8 cellular contexts compared by ENCODE assay signal in the genomic region with DNA sequence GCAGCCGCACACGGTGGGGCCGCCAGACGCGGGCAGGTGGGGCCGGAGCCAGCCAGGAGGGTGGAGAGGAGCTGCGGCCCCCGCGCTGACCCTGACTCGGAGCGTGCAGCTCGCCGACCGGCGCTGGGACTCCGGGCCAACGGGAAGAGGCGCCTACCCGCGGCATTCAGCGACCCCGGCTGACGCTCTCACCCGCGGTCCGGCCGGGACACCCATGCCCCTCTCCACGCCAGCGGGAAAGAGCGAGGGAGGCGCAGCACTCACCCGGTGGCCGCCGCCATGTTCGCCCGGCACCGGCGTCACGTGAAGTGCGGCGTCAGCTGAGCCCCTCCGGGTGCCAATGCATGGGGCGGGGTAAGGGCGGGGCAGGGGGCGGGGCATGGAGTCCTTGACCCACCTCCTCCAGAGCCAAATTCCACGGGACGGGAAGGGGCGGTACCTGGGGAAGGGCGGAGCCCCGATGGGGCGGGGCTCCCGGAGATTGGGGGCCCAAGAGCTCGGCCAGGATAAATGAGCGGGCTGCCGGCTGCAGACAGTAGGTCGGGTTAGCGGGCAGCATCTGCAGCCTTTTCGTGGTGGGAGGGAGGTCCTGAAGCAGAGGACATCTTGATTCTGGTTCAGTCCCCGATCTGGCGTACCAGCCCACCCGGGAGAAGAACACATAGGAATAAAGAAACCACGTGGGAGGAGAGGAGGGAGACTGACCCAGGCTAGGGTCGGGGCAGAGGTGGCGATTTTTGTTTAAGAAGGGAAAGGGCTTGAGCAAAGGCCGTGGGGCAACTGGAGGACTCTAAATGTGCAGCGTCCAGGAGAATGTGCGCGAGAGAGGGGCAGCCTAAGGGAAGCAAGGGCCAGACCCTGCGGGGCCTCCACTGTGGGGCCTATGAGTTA. TPM values are rescaled to one million over a fixed set of nuclear protein-coding genes. Genes with fewer than 3 reads are reported as not detected.
A peak's percentile ranks its signal among the peaks of the same experiment; 100 is the strongest.
DNase-seq lines count a peak whose midpoint lies in the region; ATAC-seq and TF ChIP-seq lines count a peak whose summit lies in the region.

TSS of gene PEPD (minus strand) at position 312 of the 891 bp plus-strand sequence. CDS start at position 281, 31 bp downstream.

- H4K20me1 ChIP-seq in smooth muscle cell (ENCODE audit: low read depth) = peaks cover under 1% of the 10 kb centered on the region

- peak; percentile 91 for ATAC-seq in HG03066 (IDR thresholded peaks at IDR 0.05; ENCODE audit: low read depth, unreplicated experiment)

- no peaks in the 10 kb centered on the region for H3F3A ChIP-seq in smooth muscle cell (ENCODE audit: low read depth)

- H3K9me3 ChIP-seq in WERI-Rb-1 (ENCODE audit: severe bottlenecking) (no peaks in the 10 kb centered on the region), breast epithelium (no peaks in the 10 kb centered on the region), smooth muscle cell (replicated peaks; ENCODE audit: low read depth) (no peaks in the 10 kb centered on the region)

- H3K9ac ChIP-seq in smooth muscle cell (ENCODE audit: low read depth) = peak within 1 kb of the TSS; percentile 88

- DNase-seq in 8988T (peak; percentile 100), NCI-H2171 (lab: John Stamatoyannopoulos, UW) (peak; percentile 90), WERI-Rb-1 (peak; percentile 94), breast epithelium (ENCODE audit: low spot score in 2 of 2) (peak; percentile 85 to 86), iPS-NIHi11 (ENCODE audit: low spot score) (peak; percentile 100), smooth muscle cell (lab: John Stamatoyannopoulos, UW; ENCODE audit: unreplicated experiment) (peak; percentile 84)

- TF ChIP-seq CTCF in WERI-Rb-1 (IDR thresholded peaks at IDR 0.05; ENCODE audit: low read depth, low read length) = no peak
- TF ChIP-seq CTCF in breast epithelium (IDR thresholded peaks at IDR 0.05) = no peak
- TF ChIP-seq CTCF in smooth muscle cell (IDR thresholded peaks at IDR 0.05; ENCODE audit: borderline replicate concordance, insufficient read depth, poor library complexity, severe bottlenecking) = no peak

- peaks cover 0 to 4% of the 10 kb centered on the region in 2 donors for H3K4me1 ChIP-seq in breast epithelium
- peaks cover 13% of the 10 kb centered on the region for H3K4me1 ChIP-seq in smooth muscle cell (ENCODE audit: low read depth)

- H2AFZ ChIP-seq in smooth muscle cell (ENCODE audit: low read depth) = peak within 1 kb of the TSS; percentile 78

- H3K27ac ChIP-seq in WERI-Rb-1 (peak within 1 kb of the TSS; percentile 51), breast epithelium (peak within 1 kb of the TSS; percentile 49 to 61), smooth muscle cell (ENCODE audit: low read depth) (no peak within 1 kb of the TSS)

- no peaks in the 10 kb centered on the region for H3K27me3 ChIP-seq in WERI-Rb-1 (ENCODE audit: insufficient read depth, low read depth, severe bottlenecking)
- peaks cover 0 to under 1% of the 10 kb centered on the region in 2 donors for H3K27me3 ChIP-seq in breast epithelium
- no peaks in the 10 kb centered on the region for H3K27me3 ChIP-seq in smooth muscle cell (ENCODE audit: low read depth)

- intact Hi-C loops in breast epithelium (cut with DNase I; ENCODE audit: low total_unique reads) = no loop called here

- no peaks in the 10 kb centered on the region for H3K79me2 ChIP-seq in smooth muscle cell (ENCODE audit: low read depth)

- 6% methylated on average over 63 of the region's 69 CpGs for WGBS in smooth muscle cell (ENCODE audit: low lambda C conversion rate)

- H3K4me2 ChIP-seq in smooth muscle cell = peak within 1 kb of the TSS; percentile 97

- peak; percentile 78 for TF ChIP-seq POLR2A in GM18526 (IDR thresholded peaks at IDR 0.05; ENCODE audit: extremely low read depth, insufficient read length)
- no peak for TF ChIP-seq POLR2A in breast epithelium (IDR thresholded peaks at IDR 0.05)

- H3K4me3 ChIP-seq in WERI-Rb-1 (ENCODE audit: low read depth, low read length) = peak within 1 kb of the TSS; percentile 70
- peak within 1 kb of the TSS; percentile 82 to 97 (median 93) for H3K4me3 ChIP-seq in breast epithelium
- H3K4me3 ChIP-seq in smooth muscle cell = peak within 1 kb of the TSS; percentile 90

- H3K36me3 ChIP-seq in WERI-Rb-1 (no peaks in the 10 kb centered on the region), breast epithelium (no peaks in the 10 kb centered on the region), smooth muscle cell (ENCODE audit: low read depth) (no peaks in the 10 kb centered on the region)

RNA-seq across cellular contexts. Expression of gene PEPD, which starts in this region (rescaled TPM):
- total RNA-seq in breast epithelium = 100 to 1,000 TPM in 1 of 3 donors, 10 to 100 TPM in 2; 42.1 to 127 (median 82.3) TPM
- total RNA-seq in smooth muscle cell = 53.0 and 57.2 TPM in 2 replicates
- 53.8 and 70.4 TPM in 2 replicates for polyA plus RNA-seq in smooth muscle cell
